15 cellular contexts compared by ENCODE assay signal in genomic region chr16:8862309-8863130, GRCh38. TPM values are rescaled to one million over a fixed set of nuclear protein-coding genes. Genes with fewer than 3 reads are reported as not detected.
A peak's percentile ranks its signal among the peaks of the same experiment; 100 is the strongest.
DNase-seq lines count a peak whose midpoint lies in the region; ATAC-seq and TF ChIP-seq lines count a peak whose summit lies in the region.
"Had no signal": no experiment of that assay in that cellular context is flagged by ENCODE, and none has a peak within 500 bp of the region (broad histone marks: within the 10 kb centered on the region; RNA-seq: fewer than 3 reads in every experiment).

No MANE protein-coding gene starts in this region.

- H3K9ac ChIP-seq in HCT116 (ENCODE audit: low read length) (no peak overlapping the region), MM.1S (ENCODE audit: low read length) (no peak overlapping the region), H9 (ENCODE audit: extremely low read depth, insufficient read length, low read length) (no peak overlapping the region)

- H2BK120ac ChIP-seq in H9 (ENCODE audit: low read depth, low read length, poor library complexity, severe bottlenecking), result no peak overlapping the region

- H3F3A ChIP-seq in MM.1S (ENCODE audit: insufficient read depth, low read length), result no peaks in the 10 kb centered on the region

- peaks cover 7% of the 10 kb centered on the region for H3K36me3 Mint-ChIP-seq in CD4-positive, CD25-positive, alpha-beta regulatory T cell
- H3K36me3 Mint-ChIP-seq in osteocyte (ENCODE audit: unreplicated experiment) (peaks cover 5% of the 10 kb centered on the region), H9 (ENCODE audit: insufficient read depth in 1 of 3, low read depth in 3 of 3) (peaks cover 31 to 42% (median 35%) of the 10 kb centered on the region in 3 experiments)

- no peak overlapping the region for H3T11ph ChIP-seq in H9 (ENCODE audit: low read length)

- H3K4me2 ChIP-seq in HCT116 (ENCODE audit: low read length) (no peak overlapping the region), MM.1S (ENCODE audit: low read depth, low read length) (no peak overlapping the region), H9 (ENCODE audit: insufficient read depth, insufficient read length, low read length) (no peak overlapping the region)

- H4K8ac ChIP-seq in H9 (replicated peaks; ENCODE audit: insufficient read length, low read depth, low read length), result no peak overlapping the region

- H3K27ac Mint-ChIP-seq in CD4-positive, CD25-positive, alpha-beta regulatory T cell, result peak overlapping the region in 2 of 3 donors; percentile 23 to 62
- peak overlapping the region; percentile 34 for H3K27ac Mint-ChIP-seq in osteocyte (ENCODE audit: unreplicated experiment)
- H3K27ac Mint-ChIP-seq in H9, result peak overlapping the region in 1 of 3 experiments; percentile 37; a peak in 3 of 7 replicates

- no peaks in the 10 kb centered on the region for H3K27me3 Mint-ChIP-seq in CD4-positive, CD25-positive, alpha-beta regulatory T cell
- H3K27me3 Mint-ChIP-seq in osteocyte (ENCODE audit: unreplicated experiment), result no peaks in the 10 kb centered on the region
- H3K27me3 Mint-ChIP-seq in H9 (ENCODE audit: low read depth), result no peaks in the 10 kb centered on the region; the same call in none of the 2 replicates

- POLR2A ChIA-PET in HCT116 (lab: Charles Lee), result no interaction called here

- H3K4me3 Mint-ChIP-seq in CD4-positive, CD25-positive, alpha-beta regulatory T cell, result peak overlapping the region in 2 of 4 donors; percentile 32 to 46
- H3K4me3 Mint-ChIP-seq in osteocyte (ENCODE audit: unreplicated experiment), result no peak overlapping the region
- H3K4me3 Mint-ChIP-seq in H9, result peak overlapping the region in 1 of 2 experiments; percentile 52; a peak in 1 of 5 replicates

- H3K9me3 Mint-ChIP-seq in CD4-positive, CD25-positive, alpha-beta regulatory T cell, result no peaks in the 10 kb centered on the region
- H3K9me3 Mint-ChIP-seq in osteocyte (ENCODE audit: unreplicated experiment) (no peaks in the 10 kb centered on the region), H9 (peaks cover 0 to 3% of the 10 kb centered on the region in 2 experiments; a peak in 2 of 5 replicates)

- RAD21 ChIA-PET in HCT116 (lab: Charles Lee; ENCODE audit: low non-redundant PET in 1 of 2, low total read pairs in 2 of 2, uncharacterized antibody in 2 of 2, unreplicated experiment in 2 of 2), result no interaction called here

- H3K23me2 ChIP-seq in H9 (ENCODE audit: insufficient read length, low read depth, low read length, poor library complexity, severe bottlenecking), result peaks cover 8% of the 10 kb centered on the region

- peaks cover 0 to 51% (median 33%) of the 10 kb centered on the region in 4 donors for H3K4me1 Mint-ChIP-seq in CD4-positive, CD25-positive, alpha-beta regulatory T cell
- H3K4me1 Mint-ChIP-seq in osteocyte (ENCODE audit: unreplicated experiment) (peaks cover 81% of the 10 kb centered on the region), H9 (peaks cover 48 to 64% of the 10 kb centered on the region in 2 experiments)

- TF ChIP-seq CTCF in HCT116 (IDR thresholded peaks at IDR 0.05 in 2 of 3, conservative IDR thresholded peaks at IDR 0.05 in 1 of 3; ENCODE audit: borderline replicate concordance in 1 of 3, insufficient read depth in 1 of 3, low read depth in 2 of 3, low read length in 2 of 3), result no peak
- TF ChIP-seq CTCF in esophagus muscularis mucosa (IDR thresholded peaks at IDR 0.05), result no peak
- no peak for TF ChIP-seq CTCF in osteocyte (IDR thresholded peaks at IDR 0.05)
- no peak for TF ChIP-seq CTCF in MM.1S (IDR thresholded peaks at IDR 0.05; ENCODE audit: low read length)
- TF ChIP-seq CTCF in H9 (conservative IDR thresholded peaks at IDR 0.05), result no peak

- H3K79me1 ChIP-seq in H9 (ENCODE audit: insufficient read depth, low read depth, low read length, poor library complexity, severe bottlenecking), result peaks cover 5% of the 10 kb centered on the region

- WGBS in esophagus muscularis mucosa, result 85% methylated on average over 14 of the region's 14 CpGs
- no CpG with 5 or more reads among the region's 14 CpGs for WGBS in H9 (ENCODE audit: extremely low coverage, insufficient read length, low lambda C conversion rate)

- CTCF ChIA-PET in HCT116 (lab: Charles Lee), result no interaction called here

- no peak overlapping the region for H2BK12ac ChIP-seq in H9 (ENCODE audit: insufficient read length, low read depth, low read length)

- no peak overlapping the region for H4K91ac ChIP-seq in H9 (ENCODE audit: insufficient read length, low read depth, low read length)

- no peak for TF ChIP-seq RAD21 in HCT116 (IDR thresholded peaks at IDR 0.05; ENCODE audit: low read depth)

- no peak for ATAC-seq in CD4-positive, CD25-positive, alpha-beta regulatory T cell (ENCODE audit: low read depth in 2 of 2)
- ATAC-seq in HCT116, result no peak

- H4K20me1 ChIP-seq in HCT116 (ENCODE audit: insufficient read depth) (no peaks in the 10 kb centered on the region; the same call in 1 of the 2 replicates), MM.1S (ENCODE audit: insufficient read depth, low read length) (peaks cover 18% of the 10 kb centered on the region), H9 (ENCODE audit: control insufficient read depth, insufficient read depth, insufficient read length) (peaks cover 5% of the 10 kb centered on the region)

- H3K27me3 ChIP-seq in CD4-positive, CD25-positive, alpha-beta regulatory T cell (ENCODE audit: control insufficient read depth, insufficient read depth, low read length), result no peaks in the 10 kb centered on the region
- H3K27me3 ChIP-seq in HCT116 (ENCODE audit: insufficient read depth, low read length) (no peaks in the 10 kb centered on the region), esophagus muscularis mucosa (peaks cover 0 to 13% (median 3%) of the 10 kb centered on the region in 4 donors), MM.1S (replicated peaks; ENCODE audit: insufficient read depth, low read length) (no peaks in the 10 kb centered on the region), H9 (ENCODE audit: insufficient read depth, low read length) (no peaks in the 10 kb centered on the region)

- peaks cover 23% of the 10 kb centered on the region for H3K36me3 ChIP-seq in CD4-positive, CD25-positive, alpha-beta regulatory T cell (ENCODE audit: control insufficient read depth, insufficient read depth, low read length)
- H3K36me3 ChIP-seq in HCT116 (ENCODE audit: control insufficient read depth in 1 of 2, insufficient read depth in 2 of 2, low read length in 2 of 2) (peaks cover 2 to 8% of the 10 kb centered on the region in 2 experiments; a peak in 2 of 4 replicates), esophagus muscularis mucosa (peaks cover 0 to 17% (median 15%) of the 10 kb centered on the region in 4 donors), MM.1S (replicated peaks; ENCODE audit: insufficient read depth, low read length) (0 out of 2 replicates have a peak, but pooled peaks cover 5% of the 10 kb centered on the region)
- H3K36me3 ChIP-seq: prostate gland had no signal

- no peak overlapping the region for H2BK5ac ChIP-seq in H9 (ENCODE audit: insufficient read length, low read length)

- DNase-seq in CD4-positive, CD25-positive, alpha-beta regulatory T cell, result no peak
- DNase-seq in HCT116 (ENCODE audit: low read depth, low spot score), result no peak
- no peak for DNase-seq in esophagus muscularis mucosa (ENCODE audit: extremely low spot score)
- DNase-seq in osteocyte (ENCODE audit: extremely low spot score, unreplicated experiment), result no peak
- no peak for DNase-seq in NOMO-1 (lab: John Stamatoyannopoulos, UW; ENCODE audit: unreplicated experiment in 2 of 2)
- DNase-seq in MM.1S, result no peak
- no peak for DNase-seq in H9
- no peak for DNase-seq in GOT3 (lab: John Stamatoyannopoulos, UW)
- DNase-seq: activated CD4-positive, alpha-beta T cell treated with anti-CD3 and anti-CD28 coated beads, Interleukin-2, amount 50 U/mL, for 1 hour; activated naive CD4-positive, alpha-beta T cell treated with anti-CD3 and anti-CD28 coated beads, Interleukin-2, amount 50 U/mL, for 16 hours; stimulated activated naive CD4-positive, alpha-beta T cell treated with Interleukin-2 at 50 U/mL for 16 hours had no signal

- TF ChIP-seq POLR2A in HCT116 (IDR thresholded peaks at IDR 0.05; ENCODE audit: borderline replicate concordance, extremely low read depth, insufficient read depth, insufficient read length) (no peak), esophagus muscularis mucosa (IDR thresholded peaks at IDR 0.05; ENCODE audit: low read depth) (no peak)

- intact Hi-C loops in HCT116 (cut with micrococcal nuclease) (no loop called here), esophagus muscularis mucosa (cut with DNase I) (no loop called here)

- H4K5ac ChIP-seq in H9 (ENCODE audit: insufficient read length, low read depth, low read length), result no peak overlapping the region

- peaks cover 91% of the 10 kb centered on the region for H3K79me2 ChIP-seq in HCT116 (ENCODE audit: insufficient read depth, low read length)
- peaks cover 95% of the 10 kb centered on the region for H3K79me2 ChIP-seq in MM.1S (ENCODE audit: low read length)
- peaks cover 54% of the 10 kb centered on the region; the same call in 1 of the 2 replicates for H3K79me2 ChIP-seq in H9 (ENCODE audit: insufficient read depth, low read length)

- no peak overlapping the region for H2BK15ac ChIP-seq in H9 (ENCODE audit: low read depth, low read length)

- peaks cover 24% of the 10 kb centered on the region for H3K4me1 ChIP-seq in CD4-positive, CD25-positive, alpha-beta regulatory T cell (ENCODE audit: control insufficient read depth, insufficient read depth, low read length, poor library complexity, severe bottlenecking)
- peaks cover 39 to 46% of the 10 kb centered on the region in 2 experiments for H3K4me1 ChIP-seq in HCT116 (ENCODE audit: control insufficient read depth in 1 of 2, insufficient read depth in 2 of 2, low read length in 2 of 2)
- peaks cover 76 to 94% (median 92%) of the 10 kb centered on the region in 4 donors for H3K4me1 ChIP-seq in esophagus muscularis mucosa
- no peaks in the 10 kb centered on the region for H3K4me1 ChIP-seq in MM.1S (ENCODE audit: low read length)
- H3K4me1 ChIP-seq in H9 (ENCODE audit: insufficient read depth, low read length), result peaks cover 20% of the 10 kb centered on the region; the same call in 1 of the 2 replicates

- H3K14ac ChIP-seq in H9 (ENCODE audit: insufficient read depth, low read length), result no peak overlapping the region

- no peak overlapping the region for H3K23ac ChIP-seq in H9 (ENCODE audit: insufficient read length, low read depth, low read length)

- H3K4ac ChIP-seq in H9 (ENCODE audit: low read depth, low read length), result no peak overlapping the region

- no peak overlapping the region for H2AFZ ChIP-seq in HCT116 (ENCODE audit: low read depth, low read length, poor library complexity, severe bottlenecking)
- no peak overlapping the region for H2AFZ ChIP-seq in MM.1S (ENCODE audit: low read length)
- H2AFZ ChIP-seq in H9 (ENCODE audit: low read length), result no peak overlapping the region

- no peak overlapping the region for H3K18ac ChIP-seq in H9 (ENCODE audit: insufficient read length, low read depth, low read length)

- H3K4me3 ChIP-seq in CD4-positive, CD25-positive, alpha-beta regulatory T cell (ENCODE audit: low read depth, low read length), result no peak overlapping the region
- H3K4me3 ChIP-seq in HCT116 (replicated peaks in 1 of 2; ENCODE audit: low read depth in 1 of 2, low read length in 2 of 2) (no peak overlapping the region), esophagus muscularis mucosa (no peak overlapping the region), MM.1S (ENCODE audit: low read length) (no peak overlapping the region)
- H3K4me3 ChIP-seq: coronary artery, prostate gland had no signal

- H2AK5ac ChIP-seq in H9 (ENCODE audit: insufficient read length, low read length), result no peak overlapping the region

- no peak overlapping the region for H2BK20ac ChIP-seq in H9 (ENCODE audit: low read depth, low read length, poor library complexity, severe bottlenecking)

- H3K9me3 ChIP-seq in CD4-positive, CD25-positive, alpha-beta regulatory T cell (ENCODE audit: control insufficient read depth in 2 of 2, low read length in 2 of 2), result no peaks in the 10 kb centered on the region
- H3K9me3 ChIP-seq in HCT116 (ENCODE audit: control insufficient read depth in 1 of 2, insufficient read depth in 1 of 2, low read depth in 1 of 2, low read length in 2 of 2) (no peaks in the 10 kb centered on the region), esophagus muscularis mucosa (no peaks in the 10 kb centered on the region), MM.1S (replicated peaks; ENCODE audit: insufficient read depth, low read length) (no peaks in the 10 kb centered on the region), H9 (ENCODE audit: control insufficient read depth, low read depth, low read length) (no peaks in the 10 kb centered on the region)
- H3K9me3 ChIP-seq: prostate gland had no signal

- BruUV-seq in HCT116 (replicated peaks; lab: Mats Ljungman, UMichigan), result no TSS peak

- no peaks in the 10 kb centered on the region for H3K9me2 ChIP-seq in HCT116 (ENCODE audit: insufficient read depth)
- no peaks in the 10 kb centered on the region for H3K9me2 ChIP-seq in MM.1S (replicated peaks; ENCODE audit: insufficient read depth, low read length)

- H3K56ac ChIP-seq in H9 (ENCODE audit: insufficient read length, low read depth, low read length), result no peak overlapping the region

- TF ChIP-seq EP300 in esophagus muscularis mucosa (IDR thresholded peaks at IDR 0.05), result no peak

- H3K27ac ChIP-seq in CD4-positive, CD25-positive, alpha-beta regulatory T cell (ENCODE audit: insufficient read depth, low read length, poor library complexity, severe bottlenecking), result no peak overlapping the region
- H3K27ac ChIP-seq in HCT116 (ENCODE audit: low read depth, low read length) (peak overlapping the region; percentile 45; the same call in 1 of the 2 replicates), esophagus muscularis mucosa (replicated peaks in 1 of 4) (peak overlapping the region; percentile 12 to 80 (median 60)), MM.1S (ENCODE audit: low read length) (no peak overlapping the region), H9 (ENCODE audit: insufficient read length, low read depth, low read length) (no peak overlapping the region)
- H3K27ac ChIP-seq: prostate gland had no signal

RNA-seq across cellular contexts. Expression of gene CARHSP1, which starts 6.3 kb away (rescaled TPM):
- 55.3 TPM for total RNA-seq in CD4-positive, CD25-positive, alpha-beta regulatory T cell
- 10 to 100 TPM; 72.4 to 94.8 (median 76.9) TPM for polyA plus RNA-seq in CD4-positive, CD25-positive, alpha-beta regulatory T cell
- total RNA-seq in HCT116 (2021; ENCODE audit: unreplicated experiment) (79.7 TPM), esophagus muscularis mucosa (10 to 100 TPM; 33.2 to 95.8 (median 73.9) TPM), osteocyte (69.6 and 70.2 TPM in 2 replicates), H9 (2021) (194 and 195 TPM in 2 replicates)
- polyA plus RNA-seq in HCT116 (2012), result 116 and 137 TPM in 2 replicates

RNA-seq across cellular contexts. Expression of gene LITAFD, which starts 19.6 kb away (rescaled TPM):
- not detected for total RNA-seq in CD4-positive, CD25-positive, alpha-beta regulatory T cell
- not detected for polyA plus RNA-seq in CD4-positive, CD25-positive, alpha-beta regulatory T cell
- not detected for total RNA-seq in HCT116 (2021; ENCODE audit: unreplicated experiment)
- not detected in 2 replicates for polyA plus RNA-seq in HCT116 (2012)
- not detected for total RNA-seq in esophagus muscularis mucosa
- not detected in 2 replicates for total RNA-seq in osteocyte
- not detected in 2 replicates for total RNA-seq in H9 (2021)
- total RNA-seq: M059J; T-helper 1 cell treated with Interleukin-12 subunit alpha and Interleukin-12 subunit beta and Interleukin-4 antibody, amounts not matched to agents 30 ng/mL and 1 ng/mL, for 36 hours had no signal

Comparison
In these comparisons a context has a peak if more than half of its experiments do, and no peak if none do; other contexts are left out.
1. H3K27ac ChIP-seq: peak in HCT116 (single experiment) and esophagus muscularis mucosa (4 of 4); none in CD4-positive, CD25-positive, alpha-beta regulatory T cell (single experiment), MM.1S (single experiment) and H9 (single experiment).